Comparison of ENCODE assay signal across 14 cellular contexts in genomic region chr7:36370046-36370445, GRCh38. TPM values are rescaled to one million over a fixed set of nuclear protein-coding genes. Genes with fewer than 3 reads are reported as not detected.
DNase-seq lines count a peak whose midpoint lies in the region; ATAC-seq and TF ChIP-seq lines count a peak whose summit lies in the region.
"Had no signal": no experiment of that assay in that cellular context is flagged by ENCODE, and none has a peak within 500 bp of the region (broad histone marks: within the 10 kb centered on the region; RNA-seq: fewer than 3 reads in every experiment).

No MANE protein-coding gene starts in this region.

- no peaks in the 10 kb centered on the region for H3K4me1 Mint-ChIP-seq in nephron
- H3K4me1 Mint-ChIP-seq: GM23338 had no signal

- H3K36me3 ChIP-seq in Panc1 (ENCODE audit: control insufficient read depth, insufficient read depth, low read length) = no peaks in the 10 kb centered on the region
- no peaks in the 10 kb centered on the region for H3K36me3 ChIP-seq in effector memory CD4-positive, alpha-beta T cell (ENCODE audit: control insufficient read depth, insufficient read depth, low read length)
- H3K36me3 ChIP-seq: BE2C had no signal

- H3K9me3 Mint-ChIP-seq in nephron = no peaks in the 10 kb centered on the region
- H3K9me3 Mint-ChIP-seq: CD4-positive, alpha-beta memory T cell; GM23338 had no signal

- H3K36me3 Mint-ChIP-seq in nephron (ENCODE audit: low read depth) = no peaks in the 10 kb centered on the region

- intact Hi-C loops in Panc1 (cut with micrococcal nuclease; ENCODE audit: unreplicated experiment) = no loop called here

- H3K9me3 ChIP-seq in Panc1 (ENCODE audit: control insufficient read depth, insufficient read depth, low read depth, low read length) = no peaks in the 10 kb centered on the region
- no peaks in the 10 kb centered on the region for H3K9me3 ChIP-seq in effector memory CD4-positive, alpha-beta T cell (ENCODE audit: control insufficient read depth, low read length)
- H3K9me3 ChIP-seq: BE2C had no signal

- peaks cover 17% of the 10 kb centered on the region for H3K27me3 Mint-ChIP-seq in nephron (ENCODE audit: low read depth)

- H3K27ac Mint-ChIP-seq in nephron = no peak overlapping the region
- H3K27ac Mint-ChIP-seq: CD4-positive, alpha-beta memory T cell; GM23338 had no signal

- H3K27me3 ChIP-seq in Panc1 (ENCODE audit: control insufficient read depth, insufficient read depth, low read length) = no peaks in the 10 kb centered on the region
- H3K27me3 ChIP-seq in effector memory CD4-positive, alpha-beta T cell (replicated peaks; ENCODE audit: control insufficient read depth, insufficient read depth, low read length, poor library complexity, severe bottlenecking) = no peaks in the 10 kb centered on the region
- H3K27me3 ChIP-seq: BE2C had no signal

- POLR2A ChIA-PET in Panc1 (lab: Charles Lee) = no interaction called here

- DNase-seq in Panc1 (ENCODE audit: low read depth, low spot score) (no peak), globus pallidus (ENCODE audit: low spot score) (peak; percentile 83), glomerular visceral epithelial cell (ENCODE audit: extremely low spot score) (no peak)
- no peak for DNase-seq in effector memory CD4-positive, alpha-beta T cell
- DNase-seq: BE2C; CD4-positive, alpha-beta memory T cell; DMS79 treated with DMSO at 0.1 percent for 48 hours; EL; H7 had no signal

- BruUV-seq in Panc1 (replicated peaks; lab: Mats Ljungman, UMichigan) = no TSS peak

- peak overlapping the region; percentile 3; the same call in 1 of the 2 replicates for H3K27ac ChIP-seq in Panc1 (ENCODE audit: low read length)
- peak overlapping the region; percentile 50 for H3K27ac ChIP-seq in temporal lobe (ENCODE audit: low read depth, low read length)
- no peak overlapping the region for H3K27ac ChIP-seq in effector memory CD4-positive, alpha-beta T cell (ENCODE audit: insufficient read depth, low read length, poor library complexity, severe bottlenecking)
- H3K27ac ChIP-seq: C4-2B had no signal

- ATAC-seq in Panc1 (no peak), HG03159 (IDR thresholded peaks at IDR 0.05; ENCODE audit: unreplicated experiment) (no peak)
- ATAC-seq: GM23338 had no signal

- no peak overlapping the region for H3K4me3 ChIP-seq in Panc1 (ENCODE audit: low read depth in 2 of 2, low read length in 2 of 2)
- no peak overlapping the region for H3K4me3 ChIP-seq in effector memory CD4-positive, alpha-beta T cell (ENCODE audit: insufficient read depth, low read depth, low read length, poor library complexity, severe bottlenecking)
- H3K4me3 ChIP-seq: GM23338 had no signal

- TF ChIP-seq CTCF in Panc1 (IDR thresholded peaks at IDR 0.05) (no peak), nephron (IDR thresholded peaks at IDR 0.05; ENCODE audit: unreplicated experiment in 3 of 3) (no peak)

- in situ Hi-C loops in Panc1 (cut with HindIII; ENCODE audit: low pct_unique_long_range_greater_than_20kb, low sequenced_read_pairs) = no loop called here

- CTCF ChIA-PET in Panc1 (lab: Charles Lee) = interaction anchor here (0.6 kb wide), 1 partner anchor 36 kb away, joined by 3 read pairs; no protein-coding TSS in a partner anchor

- H3K4me3 Mint-ChIP-seq in nephron = peak overlapping the region in 2 of 3 experiments; percentile 22 to 39
- H3K4me3 Mint-ChIP-seq: CD4-positive, alpha-beta memory T cell; GM23338 had no signal

- peaks cover 28% of the 10 kb centered on the region for H3K4me1 ChIP-seq in Panc1 (ENCODE audit: control insufficient read depth, insufficient read depth, low read length)
- H3K4me1 ChIP-seq in effector memory CD4-positive, alpha-beta T cell (ENCODE audit: control insufficient read depth, insufficient read depth, low read length, poor library complexity, severe bottlenecking) = peaks cover 4% of the 10 kb centered on the region

RNA-seq across cellular contexts. Expression of gene ANLN, which starts 19.6 kb away (rescaled TPM):
- 238 TPM for total RNA-seq in Panc1 (2021; ENCODE audit: unreplicated experiment)
- polyA plus RNA-seq in Panc1 (2012; ENCODE audit: insufficient read length) = 51.0 TPM
- total RNA-seq in temporal lobe = 12.8 TPM
- polyA plus RNA-seq: CD4-positive, alpha-beta memory T cell had no signal

Comparison
In these comparisons a context has a peak if more than half of its experiments do, and no peak if none do; other contexts are left out.
1. RNA of gene ANLN, which starts 19.6 kb away (total RNA-seq): 238 TPM in Panc1 (single experiment); 12.8 TPM in temporal lobe (single experiment); every median in the first group is over 10 times any median in the second.